In the genomic region with DNA sequence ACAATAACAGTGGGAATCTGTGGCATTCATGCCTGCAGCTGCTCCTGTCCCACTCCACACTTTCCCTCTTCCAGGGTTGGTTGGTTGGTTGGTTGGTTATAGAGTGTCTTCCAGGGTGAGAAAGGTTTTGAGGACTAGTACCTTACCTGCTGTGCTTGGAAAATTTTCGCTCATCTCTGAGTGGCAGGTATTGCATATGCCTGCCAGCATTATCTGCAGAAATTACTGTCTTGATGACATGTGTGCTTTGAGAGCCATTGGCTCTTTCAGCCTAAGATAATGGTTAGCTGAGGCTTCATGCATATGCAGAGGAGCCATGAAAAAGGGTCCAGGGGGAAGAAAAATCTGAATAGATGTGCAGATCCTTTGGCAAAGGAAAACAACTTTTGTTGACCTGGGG, we compare ENCODE assay signal across 1 cellular context.
TF ChIP-seq lines count a peak whose summit lies in the region.

No MANE protein-coding gene starts in this region.

TF ChIP-seq in HepG2, 621 proteins besides CTCF, POLR2A, EP300 and RAD21 (continued from another document):
- TF ChIP-seq ZNF260 (CRISPR knock-in tag; IDR thresholded peaks at IDR 0.05; ENCODE audit: borderline replicate concordance, low read depth) = no peak
- TF ChIP-seq, protein P1, sequence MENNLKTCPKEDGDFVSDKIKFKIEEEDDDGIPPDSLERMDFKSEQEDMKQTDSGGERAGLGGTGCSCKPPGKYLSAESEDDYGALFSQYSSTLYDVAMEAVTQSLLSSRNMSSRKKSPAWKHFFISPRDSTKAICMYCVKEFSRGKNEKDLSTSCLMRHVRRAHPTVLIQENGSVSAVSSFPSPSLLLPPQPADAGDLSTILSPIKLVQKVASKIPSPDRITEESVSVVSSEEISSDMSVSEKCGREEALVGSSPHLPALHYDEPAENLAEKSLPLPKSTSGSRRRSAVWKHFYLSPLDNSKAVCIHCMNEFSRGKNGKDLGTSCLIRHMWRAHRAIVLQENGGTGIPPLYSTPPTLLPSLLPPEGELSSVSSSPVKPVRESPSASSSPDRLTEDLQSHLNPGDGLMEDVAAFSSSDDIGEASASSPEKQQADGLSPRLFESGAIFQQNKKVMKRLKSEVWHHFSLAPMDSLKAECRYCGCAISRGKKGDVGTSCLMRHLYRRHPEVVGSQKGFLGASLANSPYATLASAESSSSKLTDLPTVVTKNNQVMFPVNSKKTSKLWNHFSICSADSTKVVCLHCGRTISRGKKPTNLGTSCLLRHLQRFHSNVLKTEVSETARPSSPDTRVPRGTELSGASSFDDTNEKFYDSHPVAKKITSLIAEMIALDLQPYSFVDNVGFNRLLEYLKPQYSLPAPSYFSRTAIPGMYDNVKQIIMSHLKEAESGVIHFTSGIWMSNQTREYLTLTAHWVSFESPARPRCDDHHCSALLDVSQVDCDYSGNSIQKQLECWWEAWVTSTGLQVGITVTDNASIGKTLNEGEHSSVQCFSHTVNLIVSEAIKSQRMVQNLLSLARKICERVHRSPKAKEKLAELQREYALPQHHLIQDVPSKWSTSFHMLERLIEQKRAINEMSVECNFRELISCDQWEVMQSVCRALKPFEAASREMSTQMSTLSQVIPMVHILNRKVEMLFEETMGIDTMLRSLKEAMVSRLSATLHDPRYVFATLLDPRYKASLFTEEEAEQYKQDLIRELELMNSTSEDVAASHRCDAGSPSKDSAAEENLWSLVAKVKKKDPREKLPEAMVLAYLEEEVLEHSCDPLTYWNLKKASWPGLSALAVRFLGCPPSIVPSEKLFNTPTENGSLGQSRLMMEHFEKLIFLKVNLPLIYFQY (CRISPR knock-in tag; IDR thresholded peaks at IDR 0.05; ENCODE audit: borderline replicate concordance) = no peak
- TF ChIP-seq ZBTB3 (CRISPR knock-in tag; IDR thresholded peaks at IDR 0.05; ENCODE audit: borderline replicate concordance, low read depth) = no peak
- TF ChIP-seq ZNF451 (CRISPR knock-in tag; IDR thresholded peaks at IDR 0.05) = no peak
- TF ChIP-seq SMAD3 (CRISPR knock-in tag; IDR thresholded peaks at IDR 0.05) = no peak
- no peak for TF ChIP-seq HIC2 (CRISPR knock-in tag; IDR thresholded peaks at IDR 0.05; ENCODE audit: low read depth)
- TF ChIP-seq TBL1XR1 (IDR thresholded peaks at IDR 0.05; ENCODE audit: borderline replicate concordance, low read length, partially characterized antibody) = no peak
- no peak for TF ChIP-seq TEAD2 (CRISPR knock-in tag; IDR thresholded peaks at IDR 0.05)
